7 cellular contexts compared by ENCODE assay signal in the genomic region with DNA sequence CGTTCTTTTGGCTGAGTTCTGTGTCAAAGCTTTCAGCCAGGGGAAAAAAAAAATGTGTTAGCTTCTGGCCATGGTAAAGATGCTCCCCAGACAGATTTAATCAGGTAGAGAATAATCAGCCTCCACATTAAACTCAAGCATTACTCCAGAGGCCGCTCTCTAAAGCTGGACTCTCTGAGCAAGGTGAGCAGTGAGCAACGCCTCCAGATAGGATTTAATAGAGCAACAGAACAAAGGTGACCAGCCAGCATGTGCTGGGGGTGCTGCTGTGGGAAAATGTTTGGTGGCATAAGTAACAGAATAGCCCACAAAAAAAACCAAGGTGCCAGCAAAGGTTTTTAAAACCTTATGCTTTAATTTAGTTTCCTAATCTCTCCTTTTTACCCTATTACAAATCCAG.
"Had no signal": no experiment of that assay in that cellular context is flagged by ENCODE, and none has a peak within 500 bp of the region (broad histone marks: within the 10 kb centered on the region; RNA-seq: fewer than 3 reads in every experiment).

No MANE protein-coding gene starts in this region.

- H3K27me3 ChIP-seq: foreskin keratinocyte, ovary, thyroid gland had no signal

- H3K9me3 ChIP-seq: ovary, thyroid gland had no signal

- H3K27ac ChIP-seq: ovary, thyroid gland had no signal

- DNase-seq: mammary epithelial cell had no signal

- H3K4me3 Mint-ChIP-seq: activated naive CD4-positive, alpha-beta T cell treated with anti-CD3 and anti-CD28 coated beads for 36 hours; T-helper 2 cell treated with Interferon-gamma antibody and Interleukin-4, amounts not matched to agents 5 μg/mL and 100 μg/mL, for 36 hours had no signal

- H3K9me3 Mint-ChIP-seq: activated naive CD4-positive, alpha-beta T cell treated with anti-CD3 and anti-CD28 coated beads for 36 hours; neural crest cell; T-helper 2 cell treated with Interferon-gamma antibody and Interleukin-4, amounts not matched to agents 5 μg/mL and 100 μg/mL, for 36 hours had no signal
